Comparison of ENCODE assay signal across 18 cellular contexts in the genomic region with DNA sequence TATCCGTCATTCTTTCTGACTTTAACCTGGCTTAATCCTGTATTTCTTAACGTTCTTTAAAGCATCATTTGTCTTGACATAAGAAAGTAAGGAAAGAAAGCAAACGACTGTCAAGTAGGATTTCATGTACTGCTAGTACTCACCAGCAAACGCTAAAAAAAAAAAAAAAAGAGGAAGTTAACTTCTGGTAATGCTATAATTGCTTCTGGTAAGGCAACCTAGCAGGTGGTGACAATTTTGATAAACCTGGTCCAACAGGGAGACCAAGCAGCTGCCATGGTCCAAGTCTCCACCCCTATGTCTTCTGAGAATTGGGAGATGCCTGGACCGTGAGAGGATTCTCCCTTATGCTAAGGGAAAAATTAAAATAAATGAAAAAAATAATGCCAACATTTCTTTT.
DNase-seq lines count a peak whose midpoint lies in the region; ATAC-seq and TF ChIP-seq lines count a peak whose summit lies in the region.
"Had no signal": no experiment of that assay in that cellular context is flagged by ENCODE, and none has a peak within 500 bp of the region (broad histone marks: within the 10 kb centered on the region; RNA-seq: fewer than 3 reads in every experiment).

No MANE protein-coding gene starts in this region.

- no peaks in the 10 kb centered on the region for H3K36me3 ChIP-seq in OCI-LY3 (replicated peaks; ENCODE audit: low read depth, low read length)
- H3K36me3 ChIP-seq: esophagus squamous epithelium, lower lobe of right lung had no signal

- H3K4me2 ChIP-seq in OCI-LY3 (ENCODE audit: low read length): peak overlapping the region; percentile 67

- ATAC-seq in GM18498 (IDR thresholded peaks at IDR 0.05; ENCODE audit: unreplicated experiment) (peak; percentile 48), HG03432 (IDR thresholded peaks at IDR 0.05; ENCODE audit: unreplicated experiment) (peak; percentile 62)
- ATAC-seq: lower lobe of right lung; naive thymus-derived CD4-positive, alpha-beta T cell; SK-N-SH treated with all-trans-retinoic acid at 6 μM for 48 hours had no signal

- H3K9ac ChIP-seq in OCI-LY3 (ENCODE audit: low read length): peak overlapping the region; percentile 27
- H3K9ac ChIP-seq: parathyroid adenoma had no signal

- peaks cover 31% of the 10 kb centered on the region for H3K4me1 ChIP-seq in OCI-LY3 (ENCODE audit: low read length)
- H3K4me1 ChIP-seq: parathyroid adenoma had no signal

- TF ChIP-seq CTCF in OCI-LY3 (IDR thresholded peaks at IDR 0.05; ENCODE audit: low read depth, low read length): no peak

- no peaks in the 10 kb centered on the region for H4K20me1 ChIP-seq in OCI-LY3 (ENCODE audit: insufficient read depth, low read length)

- H3K27me3 ChIP-seq in OCI-LY3 (ENCODE audit: low read depth, low read length): no peaks in the 10 kb centered on the region

- H3K27ac ChIP-seq in OCI-LY3 (ENCODE audit: low read length): peak overlapping the region; percentile 59; the same call in 1 of the 2 replicates
- H3K27ac ChIP-seq: lower lobe of right lung, parathyroid adenoma had no signal

- DNase-seq in germinal center (ENCODE audit: low spot score) (peak; percentile 54), T1000 (lab: John Stamatoyannopoulos, UW) (no peak), NCI-H2227 (lab: John Stamatoyannopoulos, UW; ENCODE audit: unreplicated experiment) (no peak), GDM1 (lab: John Stamatoyannopoulos, UW) (no peak)
- no peak for DNase-seq in activated naive CD4-positive, alpha-beta T cell treated with Interleukin-2 at 50 U/mL for 16 hours
- DNase-seq: activated CD4-positive, CD25-positive, alpha-beta regulatory T cell; esophagus squamous epithelium; H7; head of caudate nucleus; lower lobe of right lung; naive thymus-derived CD4-positive, alpha-beta T cell; NCI-H2081 treated with DMSO at 0.1 percent for 48 hours; NCI-H524 treated with DMSO at 0.1 percent for 48 hours had no signal

- H3K9me3 ChIP-seq in OCI-LY3 (ENCODE audit: insufficient read depth, low read length): no peaks in the 10 kb centered on the region
- H3K9me3 ChIP-seq: esophagus squamous epithelium, lower lobe of right lung had no signal

- peak overlapping the region; percentile 41 for H3K4me3 ChIP-seq in OCI-LY3 (ENCODE audit: low read length)
- H3K4me3 ChIP-seq: esophagus squamous epithelium, lower lobe of right lung had no signal

- H2AFZ ChIP-seq in OCI-LY3 (ENCODE audit: low read depth, low read length): peak overlapping the region; percentile 39; the same call in 1 of the 2 replicates
- H2AFZ ChIP-seq: parathyroid adenoma had no signal

- no peaks in the 10 kb centered on the region for H3K79me2 ChIP-seq in OCI-LY3 (ENCODE audit: low read length)
- H3K79me2 ChIP-seq: parathyroid adenoma had no signal
